In genomic region chr19:7888145-7888825, GRCh38 we compare ENCODE assay signal across 8 cellular contexts. TPM values are rescaled to one million over a fixed set of nuclear protein-coding genes. Genes with fewer than 3 reads are reported as not detected.
DNase-seq lines count a peak whose midpoint lies in the region; ATAC-seq and TF ChIP-seq lines count a peak whose summit lies in the region.

LRRC8E (plus strand) TSS chr19:7888510; CDS start chr19:7895604, 7,094 bp downstream.

- H2AK5ac ChIP-seq in mesenchymal stem cell (ENCODE audit: low read length, severe bottlenecking) = peak within 1 kb of the TSS; percentile 53

- H2BK12ac ChIP-seq in mesenchymal stem cell (ENCODE audit: low read length in 2 of 2) = peak within 1 kb of the TSS; percentile 35 to 72

- peak within 1 kb of the TSS; percentile 40 to 45 for H3K4me3 ChIP-seq in duodenal mucosa (ENCODE audit: low read depth in 1 of 2, low read length in 2 of 2)
- peak within 1 kb of the TSS; percentile 79 to 89 for H3K4me3 ChIP-seq in mesenchymal stem cell (ENCODE audit: insufficient read depth in 1 of 2, low read depth in 1 of 2, low read length in 2 of 2)
- peak within 1 kb of the TSS; percentile 3 for H3K4me3 ChIP-seq in urinary bladder (ENCODE audit: low read depth, low read length)
- peak within 1 kb of the TSS in 1 of 4 donors; percentile 32 for H3K4me3 ChIP-seq in tibial nerve

- H2AFZ ChIP-seq in mesenchymal stem cell (ENCODE audit: low read depth, low read length) = peak within 1 kb of the TSS; percentile 81

- H3K4ac ChIP-seq in mesenchymal stem cell (ENCODE audit: low read depth in 1 of 2, low read length in 2 of 2) = peak within 1 kb of the TSS; percentile 71 to 87

- H3K4me2 ChIP-seq in mesenchymal stem cell (ENCODE audit: low read length, poor library complexity, severe bottlenecking) = peak within 1 kb of the TSS; percentile 76

- H3K36me3 ChIP-seq in duodenal mucosa (ENCODE audit: control insufficient read depth in 1 of 2, insufficient read depth in 2 of 2, low read length in 2 of 2) (no peaks in the 10 kb centered on the region), mesenchymal stem cell (ENCODE audit: control insufficient read depth in 1 of 2, insufficient read depth in 2 of 2, low read depth in 1 of 2, low read length in 2 of 2) (no peaks in the 10 kb centered on the region), urinary bladder (ENCODE audit: insufficient read depth) (no peaks in the 10 kb centered on the region), tibial nerve (no peaks in the 10 kb centered on the region)

- WGBS in mesenchymal stem cell = 9% methylated on average over 49 of the region's 53 CpGs
- 10% methylated on average over 53 of the region's 53 CpGs for WGBS in urinary bladder
- WGBS in tibial nerve, 2 donors = 16 to 17% methylated on average over 25 to 26 of the region's 53 CpGs

- no peak for TF ChIP-seq EP300 in tibial nerve (IDR thresholded peaks at IDR 0.05)

- peak within 1 kb of the TSS; percentile 61 for H2BK5ac ChIP-seq in mesenchymal stem cell (ENCODE audit: low read depth, low read length, poor library complexity, severe bottlenecking)

- peak within 1 kb of the TSS in 1 of 2 experiments; percentile 71 for H3K14ac ChIP-seq in mesenchymal stem cell (ENCODE audit: low read length in 2 of 2)

- peaks cover 21% of the 10 kb centered on the region for H3K79me1 ChIP-seq in mesenchymal stem cell (replicated peaks; ENCODE audit: low read length, poor library complexity, severe bottlenecking)

- no peak for ATAC-seq in GM18520 (IDR thresholded peaks at IDR 0.05; ENCODE audit: unreplicated experiment)
- no peak for ATAC-seq in GM21367 (IDR thresholded peaks at IDR 0.05; ENCODE audit: unreplicated experiment)

- peak within 1 kb of the TSS; percentile 32 to 39 for H3K9ac ChIP-seq in duodenal mucosa (ENCODE audit: low read depth in 1 of 2, low read length in 2 of 2)
- H3K9ac ChIP-seq in mesenchymal stem cell (ENCODE audit: low read length) = peak within 1 kb of the TSS; percentile 90

- no peak for TF ChIP-seq CTCF in GM10266 (IDR thresholded peaks at IDR 0.05; ENCODE audit: control insufficient read depth, insufficient read depth, low read depth, missing control alignments)
- no peak for TF ChIP-seq CTCF in tibial nerve (IDR thresholded peaks at IDR 0.05)

- H3K9me3 ChIP-seq in duodenal mucosa (ENCODE audit: control insufficient read depth in 1 of 2, low read length in 2 of 2) (no peaks in the 10 kb centered on the region), mesenchymal stem cell (ENCODE audit: control insufficient read depth, low read length) (no peaks in the 10 kb centered on the region), tibial nerve (no peaks in the 10 kb centered on the region)

- peak within 1 kb of the TSS; percentile 9 for H4K91ac ChIP-seq in mesenchymal stem cell (ENCODE audit: low read length)

- H3K27ac ChIP-seq in duodenal mucosa (ENCODE audit: low read depth, low read length) = no peak within 1 kb of the TSS
- no peak within 1 kb of the TSS for H3K27ac ChIP-seq in mesenchymal stem cell (ENCODE audit: low read length, poor library complexity, severe bottlenecking)
- H3K27ac ChIP-seq in urinary bladder (ENCODE audit: low read depth) = no peak within 1 kb of the TSS
- no peak within 1 kb of the TSS for H3K27ac ChIP-seq in tibial nerve

- H3K18ac ChIP-seq in mesenchymal stem cell (ENCODE audit: low read depth in 1 of 2, low read length in 2 of 2) = peak within 1 kb of the TSS; percentile 80 to 91

- peak; percentile 32 for DNase-seq in GM10266 (ENCODE audit: extremely low spot score)
- peak; percentile 77 for DNase-seq in RKO (ENCODE audit: low spot score)
- DNase-seq in mesenchymal stem cell = peak; percentile 77
- no peak for DNase-seq in tibial nerve (ENCODE audit: low spot score in 2 of 2)

- peak within 1 kb of the TSS; percentile 26 for H2BK15ac ChIP-seq in mesenchymal stem cell (ENCODE audit: low read depth, poor library complexity, severe bottlenecking)

- no peak for TF ChIP-seq POLR2A in tibial nerve (IDR thresholded peaks at IDR 0.05)

- H2BK120ac ChIP-seq in mesenchymal stem cell (ENCODE audit: low read depth, low read length) = peak within 1 kb of the TSS; percentile 82

- peak within 1 kb of the TSS in 1 of 2 experiments; percentile 35 for H3K23ac ChIP-seq in mesenchymal stem cell (ENCODE audit: low read length in 2 of 2)

- peaks cover 0 to 4% of the 10 kb centered on the region in 2 donors for H3K27me3 ChIP-seq in duodenal mucosa (ENCODE audit: control insufficient read depth in 1 of 2, insufficient read depth in 2 of 2, low read length in 2 of 2)
- H3K27me3 ChIP-seq in mesenchymal stem cell (ENCODE audit: control insufficient read depth in 1 of 2, insufficient read depth in 1 of 2, low read length in 2 of 2) = peaks cover 0 to 5% of the 10 kb centered on the region in 2 experiments
- peaks cover 0 to 65% of the 10 kb centered on the region in 2 donors for H3K27me3 ChIP-seq in tibial nerve

- H4K8ac ChIP-seq in mesenchymal stem cell (ENCODE audit: low read length) = peak within 1 kb of the TSS; percentile 75

- no peaks in the 10 kb centered on the region for H3K4me1 ChIP-seq in duodenal mucosa (ENCODE audit: control insufficient read depth in 1 of 2, insufficient read depth in 2 of 2, low read length in 2 of 2)
- peaks cover 22% of the 10 kb centered on the region for H3K4me1 ChIP-seq in mesenchymal stem cell (ENCODE audit: control insufficient read depth, insufficient read depth, low read depth, low read length)
- H3K4me1 ChIP-seq in urinary bladder (ENCODE audit: insufficient read depth) = no peaks in the 10 kb centered on the region
- peaks cover 0 to 7% (median 2%) of the 10 kb centered on the region in 4 donors for H3K4me1 ChIP-seq in tibial nerve

RNA-seq across cellular contexts. Expression of gene LRRC8E, which starts in this region (rescaled TPM):
- 3.7 TPM for polyA plus RNA-seq in mesenchymal stem cell (2013, experiment 1 of 2)
- polyA plus RNA-seq in mesenchymal stem cell (2013, experiment 2 of 2) = 4.0 TPM
- total RNA-seq in urinary bladder (1.3 TPM), tibial nerve (1 to 10 TPM in 1 of 4 donors, under 1 TPM in 1, not detected in 2; 0.59 to 1.2 TPM)
- polyA plus RNA-seq in urinary bladder = 1.1 TPM

Comparison
In these comparisons a context has a peak if more than half of its experiments do, and no peak if none do; other contexts are left out.
1. DNase-seq: peak in GM10266 (single experiment), RKO (single experiment) and mesenchymal stem cell (single experiment); none in tibial nerve (0 of 2).